In genomic region chr4:89134775-89135319, GRCh38 we compare ENCODE assay signal across 12 cellular contexts. TPM values are rescaled to one million over a fixed set of nuclear protein-coding genes. Genes with fewer than 3 reads are reported as not detected.
A peak's percentile ranks its signal among the peaks of the same experiment; 100 is the strongest.
DNase-seq lines count a peak whose midpoint lies in the region; ATAC-seq and TF ChIP-seq lines count a peak whose summit lies in the region.
"Had no signal": no experiment of that assay in that cellular context is flagged by ENCODE, and none has a peak within 500 bp of the region (broad histone marks: within the 10 kb centered on the region; RNA-seq: fewer than 3 reads in every experiment).

No MANE protein-coding gene starts in this region.

- H3K4me3 ChIP-seq in brain microvascular endothelial cell (ENCODE audit: low read depth, low read length) = no peak overlapping the region
- H3K4me3 ChIP-seq in left ventricle myocardium inferior = no peak overlapping the region
- no peak overlapping the region for H3K4me3 ChIP-seq in skeletal muscle cell (ENCODE audit: low read depth, low read length)
- H3K4me3 ChIP-seq: upper lobe of left lung had no signal

- no peaks in the 10 kb centered on the region for H3K9me3 ChIP-seq in left ventricle myocardium inferior (replicated peaks)
- H3K9me3 ChIP-seq: upper lobe of left lung had no signal

- in situ Hi-C loops in brain microvascular endothelial cell (cut with HindIII; ENCODE audit: low pct_ligation_motif_present, low sequenced_read_pairs) = no loop called here

- H3K36me3 ChIP-seq in brain microvascular endothelial cell (replicated peaks) (no peaks in the 10 kb centered on the region), left ventricle myocardium inferior (no peaks in the 10 kb centered on the region)
- H3K36me3 ChIP-seq: upper lobe of left lung had no signal

- TF ChIP-seq CTCF in brain microvascular endothelial cell (IDR thresholded peaks at IDR 0.05; ENCODE audit: low read depth, low read length, missing control alignments) (no peak), left ventricle myocardium inferior (IDR thresholded peaks at IDR 0.05; ENCODE audit: borderline replicate concordance) (no peak)

- intact Hi-C loops in left ventricle myocardium inferior (cut with micrococcal nuclease) = no loop called here

- DNase-seq in H4 (ENCODE audit: low spot score) (peak; percentile 77), brain microvascular endothelial cell (peak; percentile 83), left ventricle myocardium inferior (no peak), skeletal muscle cell (ENCODE audit: low read depth) (peak; percentile 89), NCI-H2029 (lab: John Stamatoyannopoulos, UW) (no peak), epidermal melanocyte (ENCODE audit: insufficient read length, low spot score) (no peak), caudate nucleus (lab: John Stamatoyannopoulos, UW) (no peak)
- DNase-seq: activated CD4-positive, alpha-beta T cell treated with anti-CD3 and anti-CD28 coated beads, Interleukin-2, amount 50 U/mL, for 1 hour; NCI-H1930; upper lobe of left lung had no signal

- ATAC-seq in GM18907 (IDR thresholded peaks at IDR 0.05; ENCODE audit: unreplicated experiment) = no peak
- ATAC-seq: Panc1 had no signal

- peaks cover 7% of the 10 kb centered on the region for H3K4me1 ChIP-seq in left ventricle myocardium inferior
- H3K4me1 ChIP-seq: upper lobe of left lung had no signal

- H3K27ac ChIP-seq in brain microvascular endothelial cell (peak overlapping the region; percentile 52), left ventricle myocardium inferior (replicated peaks) (peak overlapping the region; percentile 60), caudate nucleus (ENCODE audit: low read depth, low read length) (no peak overlapping the region)
- H3K27ac ChIP-seq: upper lobe of left lung had no signal

- H3K27me3 ChIP-seq in brain microvascular endothelial cell (replicated peaks) (no peaks in the 10 kb centered on the region), left ventricle myocardium inferior (ENCODE audit: low read depth) (no peaks in the 10 kb centered on the region)
- H3K27me3 ChIP-seq: upper lobe of left lung had no signal

RNA-seq across cellular contexts. Expression of gene TIGD2, which starts 23.5 kb away (rescaled TPM):
- 16.1 and 22.0 TPM in 2 replicates for total RNA-seq in H4 (2014; rRNA removed; shearing (Covaris generic))
- total RNA-seq in left ventricle myocardium inferior = 2.0 TPM

Comparison
In these comparisons a context has a peak if more than half of its experiments do, and no peak if none do; other contexts are left out.
1. DNase-seq: peak in H4 (single experiment), brain microvascular endothelial cell (single experiment) and skeletal muscle cell (single experiment); none in left ventricle myocardium inferior (single experiment), NCI-H2029 (single experiment), epidermal melanocyte (single experiment) and caudate nucleus (0 of 61).